9 cellular contexts compared by ENCODE assay signal in genomic region chr3:4824948-4825325, GRCh38.
DNase-seq lines count a peak whose midpoint lies in the region; ATAC-seq and TF ChIP-seq lines count a peak whose summit lies in the region.
"Had no signal": no experiment of that assay in that cellular context is flagged by ENCODE, and none has a peak within 500 bp of the region (broad histone marks: within the 10 kb centered on the region; RNA-seq: fewer than 3 reads in every experiment).

No MANE protein-coding gene starts in this region.

- H2AFZ ChIP-seq in PC-9: no peak overlapping the region

- no peaks in the 10 kb centered on the region for H3K79me2 ChIP-seq in PC-9 (ENCODE audit: low read depth)

- no peaks in the 10 kb centered on the region for H4K20me1 ChIP-seq in PC-9 (ENCODE audit: insufficient read depth)

- no peaks in the 10 kb centered on the region for H3K9me2 ChIP-seq in PC-9 (ENCODE audit: insufficient read depth)

- TF ChIP-seq CTCF in PC-9 (conservative IDR thresholded peaks at IDR 0.05) (no peak), epithelial cell of esophagus (IDR thresholded peaks at IDR 0.05; ENCODE audit: insufficient read depth, low read depth, low read length, missing control alignments) (no peak)

- H3F3A ChIP-seq in PC-9 (ENCODE audit: insufficient read depth, low read depth): peaks cover 23% of the 10 kb centered on the region

- DNase-seq in Daoy (ENCODE audit: low read depth) (peak; percentile 78), PC-9 (peak; percentile 50 to 83), epithelial cell of esophagus (ENCODE audit: low read depth) (peak; percentile 90), putamen (ENCODE audit: low spot score) (peak; percentile 48), NCI-H1417 treated with DMSO at 0.1 percent for 48 hours (lab: John Stamatoyannopoulos, UW) (no peak), NCI-H345 (lab: John Stamatoyannopoulos, UW) (no peak)
- no peak for DNase-seq in stimulated activated CD4-positive, alpha-beta T cell treated with anti-CD3 and anti-CD28 coated beads, Interleukin-15, amount 100 ng/mL, for 24 hours

- BruUV-seq in PC-9 (replicated peaks; lab: Mats Ljungman, UMichigan): no TSS peak

- no peak for ATAC-seq in HG02981 (IDR thresholded peaks at IDR 0.05; ENCODE audit: unreplicated experiment)

- peaks cover 69% of the 10 kb centered on the region for H3K4me1 ChIP-seq in PC-9 (replicated peaks; ENCODE audit: insufficient read depth)

- no peaks in the 10 kb centered on the region for H3K27me3 ChIP-seq in PC-9 (ENCODE audit: insufficient read depth, low read depth)
- H3K27me3 ChIP-seq: cardiac muscle cell had no signal

- CTCF ChIA-PET in PC-9 (lab: Charles Lee): interaction anchor here (0.8 to 1.2 kb wide), 3 partner anchors 42 to 152 kb away, joined by 3 to 4 read pairs (median 3); no protein-coding TSS in a partner anchor

- intact Hi-C loops in PC-9 (cut with micrococcal nuclease; ENCODE audit: unreplicated experiment): loop anchor here (1.0 to 10.0 kb wide), 7 partner anchors 54 to 372 kb away; no protein-coding TSS in a partner anchor

- H3K4me3 ChIP-seq in PC-9 (peak overlapping the region; percentile 13; the same call in 1 of the 2 replicates), epithelial cell of esophagus (ENCODE audit: low read length) (no peak overlapping the region)
- H3K4me3 ChIP-seq: cardiac muscle cell had no signal

- POLR2A ChIA-PET in PC-9 (lab: Charles Lee; ENCODE audit: unreplicated experiment): interaction anchor here (0.5 to 0.9 kb wide), 4 partner anchors 134 to 159 kb away, joined by 4 to 8 read pairs (median 6); no protein-coding TSS in a partner anchor

- H3K9me3 ChIP-seq in PC-9 (ENCODE audit: insufficient read depth, low read depth): no peaks in the 10 kb centered on the region

- no peaks in the 10 kb centered on the region for H3K36me3 ChIP-seq in PC-9 (ENCODE audit: low read depth)
- H3K36me3 ChIP-seq: cardiac muscle cell had no signal

- H3K27ac ChIP-seq in PC-9: peak overlapping the region; percentile 86

- peak overlapping the region; percentile 73 for H3K4me2 ChIP-seq in PC-9

Comparison
In these comparisons a context has a peak if more than half of its experiments do, and no peak if none do; other contexts are left out.
1. DNase-seq: peak in Daoy (single experiment), PC-9 (2 of 2), epithelial cell of esophagus (single experiment) and putamen (single experiment); none in NCI-H1417 treated with DMSO at 0.1 percent for 48 hours (single experiment), NCI-H345 (single experiment) and stimulated activated CD4-positive, alpha-beta T cell treated with anti-CD3 and anti-CD28 coated beads, Interleukin-15, amount 100 ng/mL, for 24 hours (single experiment).